ENCODE assay signal across 21 cellular contexts in genomic region chr13:80055804-80056203, GRCh38.
"Had no signal": no experiment of that assay in that cellular context is flagged by ENCODE, and none has a peak within 500 bp of the region (broad histone marks: within the 10 kb centered on the region; RNA-seq: fewer than 3 reads in every experiment).

No MANE protein-coding gene starts in this region.

- H3K9me3 ChIP-seq: prostate gland, right lobe of liver, stomach, testis, upper lobe of left lung had no signal

- H3K27ac ChIP-seq: hepatocyte, prostate gland, right lobe of liver, stomach, testis, upper lobe of left lung had no signal

- H3K4me1 Mint-ChIP-seq: activated CD4-positive, alpha-beta T cell treated with anti-CD3 and anti-CD28 coated beads, Interleukin-2, amount 10 ng/mL, durations not matched to agents 7 days and 5 days; activated naive CD4-positive, alpha-beta T cell treated with anti-CD3 and anti-CD28 coated beads, Interleukin-2, amount 10 ng/mL, durations not matched to agents 7 days and 5 days had no signal

- H3K27me3 Mint-ChIP-seq: activated CD4-positive, alpha-beta T cell treated with anti-CD3 and anti-CD28 coated beads, Interleukin-2, amount 10 ng/mL, durations not matched to agents 7 days and 5 days; activated naive CD4-positive, alpha-beta T cell treated with anti-CD3 and anti-CD28 coated beads, Interleukin-2, amount 10 ng/mL, durations not matched to agents 7 days and 5 days; activated naive CD8-positive, alpha-beta T cell treated with anti-CD3 and anti-CD28 coated beads, Interleukin-2, amount 50 U/mL, for 24 hours; activated T-cell treated with anti-CD3 and anti-CD28 coated beads, Interleukin-2, amount 50 U/mL, for 24 hours had no signal

- H3K36me3 ChIP-seq: prostate gland, right lobe of liver, stomach, upper lobe of left lung had no signal

- H3K4me3 ChIP-seq: hepatocyte, lung, prostate gland, right lobe of liver, stomach, testis, upper lobe of left lung had no signal

- H3K4me1 ChIP-seq: prostate gland, right lobe of liver, stomach, testis, upper lobe of left lung had no signal

- H3K4me3 Mint-ChIP-seq: activated CD4-positive, alpha-beta T cell treated with anti-CD3 and anti-CD28 coated beads, Interleukin-2, amount 10 ng/mL, durations not matched to agents 7 days and 5 days; activated CD8-positive, alpha-beta T cell treated with anti-CD3 and anti-CD28 coated beads, Interleukin-2, amount 10 ng/mL, durations not matched to agents 7 days and 5 days; activated naive CD4-positive, alpha-beta T cell treated with anti-CD3 and anti-CD28 coated beads, Interleukin-2, amount 10 ng/mL, durations not matched to agents 7 days and 5 days; activated naive CD8-positive, alpha-beta T cell treated with anti-CD3 and anti-CD28 coated beads, Interleukin-2, amount 50 U/mL, for 24 hours; activated T-cell treated with anti-CD3 and anti-CD28 coated beads, Interleukin-2, amount 50 U/mL, for 24 hours; mesothelial cell of epicardium; nephron had no signal

- H3K9me3 Mint-ChIP-seq: activated naive CD8-positive, alpha-beta T cell treated with anti-CD3 and anti-CD28 coated beads, Interleukin-2, amount 50 U/mL, for 24 hours had no signal

- H3K27me3 ChIP-seq: hepatocyte, right lobe of liver, stomach, testis, upper lobe of left lung had no signal

- DNase-seq: activated CD4-positive, alpha-beta T cell treated with anti-CD3 and anti-CD28 coated beads, Interleukin-2, amount 10 ng/mL, durations not matched to agents 7 days and 5 days; activated CD8-positive, alpha-beta T cell treated with anti-CD3 and anti-CD28 coated beads, Interleukin-2, amount 10 ng/mL, durations not matched to agents 7 days and 5 days; activated naive CD4-positive, alpha-beta T cell treated with anti-CD3 and anti-CD28 coated beads, Interleukin-2, amount 10 ng/mL, durations not matched to agents 7 days and 5 days; activated naive CD8-positive, alpha-beta T cell treated with anti-CD3 and anti-CD28 coated beads, Interleukin-2, amount 50 U/mL, for 24 hours; activated T-cell treated with anti-CD3 and anti-CD28 coated beads, Interleukin-2, amount 50 U/mL, for 24 hours; right lobe of liver; small intestine; stimulated activated CD4-positive, alpha-beta T cell treated with anti-CD3 and anti-CD28 coated beads, Interleukin-15, amount 100 ng/mL, for 24 hours; stimulated activated CD4-positive, alpha-beta T cell treated with anti-CD3 and anti-CD28 coated beads, Interleukin-2, amount 100 ng/mL, for 48 hours; stomach; T-helper 1 cell; T1000; testis; upper lobe of left lung had no signal

- H3K27ac Mint-ChIP-seq: activated CD4-positive, alpha-beta T cell treated with anti-CD3 and anti-CD28 coated beads, Interleukin-2, amount 10 ng/mL, durations not matched to agents 7 days and 5 days; activated CD8-positive, alpha-beta T cell treated with anti-CD3 and anti-CD28 coated beads, Interleukin-2, amount 10 ng/mL, durations not matched to agents 7 days and 5 days; activated naive CD4-positive, alpha-beta T cell treated with anti-CD3 and anti-CD28 coated beads, Interleukin-2, amount 10 ng/mL, durations not matched to agents 7 days and 5 days; activated naive CD8-positive, alpha-beta T cell treated with anti-CD3 and anti-CD28 coated beads, Interleukin-2, amount 50 U/mL, for 24 hours; activated T-cell treated with anti-CD3 and anti-CD28 coated beads, Interleukin-2, amount 50 U/mL, for 24 hours; mesothelial cell of epicardium; nephron had no signal

- H3K36me3 Mint-ChIP-seq: activated naive CD4-positive, alpha-beta T cell treated with anti-CD3 and anti-CD28 coated beads, Interleukin-2, amount 10 ng/mL, durations not matched to agents 7 days and 5 days had no signal

- ATAC-seq: activated CD4-positive, CD25-positive, alpha-beta regulatory T cell treated with anti-CD3 and anti-CD28 coated beads, Interleukin-2, amount 50 U/mL, for 24 hours; activated CD8-positive, alpha-beta T cell treated with anti-CD3 and anti-CD28 coated beads, Interleukin-2, amount 10 ng/mL, durations not matched to agents 7 days and 5 days; left lobe of liver had no signal
